ENCODE assay signal across 22 cellular contexts in the genomic region with DNA sequence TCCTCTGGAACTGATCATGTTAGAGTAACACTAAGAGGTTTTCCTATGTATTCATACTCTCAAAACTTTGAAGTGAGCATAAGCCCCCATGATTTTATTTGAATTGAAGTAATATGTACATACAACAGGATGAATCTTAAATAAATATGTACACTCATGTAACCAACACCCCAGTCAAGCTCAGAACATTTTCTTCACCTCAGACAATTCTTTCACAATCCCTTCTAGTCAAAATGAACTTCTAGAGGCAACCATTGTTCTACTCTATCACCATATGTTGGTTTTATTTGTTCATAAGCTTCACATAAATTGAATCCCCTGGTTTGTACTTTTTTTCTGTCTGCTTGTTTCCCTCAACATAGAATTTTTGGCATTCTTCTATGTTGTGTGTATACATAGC.
"Had no signal": no experiment of that assay in that cellular context is flagged by ENCODE, and none has a peak within 500 bp of the region (broad histone marks: within the 10 kb centered on the region; RNA-seq: fewer than 3 reads in every experiment).

No MANE protein-coding gene starts in this region.

- H3K27me3 ChIP-seq: ovary, right atrium auricular region, right lobe of liver, tibial nerve, vagina had no signal

- H3K36me3 ChIP-seq: left ventricle myocardium inferior, ovary, right atrium auricular region, right lobe of liver, tibial nerve, vagina had no signal

- H3K9me3 ChIP-seq: ovary, right lobe of liver, vagina had no signal

- ATAC-seq: mucosa of descending colon; naive thymus-derived CD4-positive, alpha-beta T cell; natural killer cell treated with Interleukin-12 subunit alpha and Interleukin-12 subunit beta and Interleukin-15 and Interleukin-18, amount 100 ng/mL, for 72 hours; right lobe of liver; stimulated activated memory B cell treated with anti-CD40 and anti-IgM and Interleukin-4, amounts not matched to agents 10 μg/mL and 1 μg/mL and 100 μg/mL, for 72 hours; stimulated activated naive CD8-positive, alpha-beta T cell treated with anti-CD3 and anti-CD28 coated beads, Interleukin-15, amount 100 ng/mL, for 72 hours had no signal

- H3K4me1 ChIP-seq: left ventricle myocardium inferior, right atrium auricular region, right lobe of liver, tibial nerve, vagina had no signal

- H3K4me3 ChIP-seq: left ventricle myocardium inferior, lung, mucosa of descending colon, ovary, right atrium auricular region, right lobe of liver, smooth muscle cell, tibial nerve, vagina had no signal

- DNase-seq: immature natural killer cell; islet precursor cell; left ventricle myocardium inferior; midbrain; mucosa of descending colon; naive thymus-derived CD4-positive, alpha-beta T cell; ovary; right lobe of liver; stimulated activated CD4-positive, alpha-beta T cell treated with anti-CD3 and anti-CD28 coated beads, Interleukin-1b, Interleukin-23, amount 100 ng/mL, for 48 hours; stimulated activated CD4-positive, alpha-beta T cell treated with anti-CD3 and anti-CD28 coated beads, Interleukin-2, amount 100 ng/mL, for 48 hours; stimulated activated CD4-positive, alpha-beta T cell treated with anti-CD3 and anti-CD28 coated beads, Interleukin-4, amount 100 ng/mL, for 4 hours; stimulated activated CD8-positive, alpha-beta memory T cell treated with anti-CD3 and anti-CD28 coated beads, Interleukin-4, amount 100 ng/mL, for 48 hours; stimulated activated naive CD4-positive, alpha-beta T cell treated with Interleukin-2 at 50 U/mL for 16 hours; stimulated activated naive CD8-positive, alpha-beta T cell treated with anti-CD3 and anti-CD28 coated beads, Interleukin-15, amount 100 ng/mL, for 72 hours; substantia nigra had no signal
